ENCODE assay signal across 29 cellular contexts in genomic region chr11:88482871-88483301, GRCh38.
A peak's percentile ranks its signal among the peaks of the same experiment; 100 is the strongest.
DNase-seq lines count a peak whose midpoint lies in the region; ATAC-seq and TF ChIP-seq lines count a peak whose summit lies in the region.
"Had no signal": no experiment of that assay in that cellular context is flagged by ENCODE, and none has a peak within 500 bp of the region (broad histone marks: within the 10 kb centered on the region; RNA-seq: fewer than 3 reads in every experiment).

No MANE protein-coding gene starts in this region.

- H2AK9ac ChIP-seq in IMR-90 (replicated peaks; ENCODE audit: low read depth, low read length, poor library complexity): no peak overlapping the region

- H2BK20ac ChIP-seq in IMR-90 (ENCODE audit: low read depth, low read length): peak overlapping the region; percentile 97; the same call in 1 of the 2 replicates

- H3K18ac ChIP-seq in IMR-90 (ENCODE audit: low read depth, low read length): peak overlapping the region; percentile 95; the same call in 1 of the 2 replicates

- peak overlapping the region; percentile 94 for H2BK120ac ChIP-seq in IMR-90 (ENCODE audit: low read depth, low read length)

- POLR2A ChIA-PET in IMR-90 (lab: Charles Lee; ENCODE audit: unreplicated experiment): no interaction called here

- WGBS in IMR-90 (ENCODE audit: extremely low coverage in 2 of 2, insufficient read length in 1 of 2), 2 experiments: no CpG with 5 or more reads among the region's 2 CpGs

- intact Hi-C loops in IMR-90 (cut with micrococcal nuclease): loop anchor here (2.0 to 5.0 kb wide), 2 partner anchors 144 to 161 kb away; no protein-coding TSS in a partner anchor

- peak overlapping the region; percentile 29; the same call in 1 of the 2 replicates for H3K56ac ChIP-seq in IMR-90 (ENCODE audit: extremely low read depth, insufficient read depth, low read length)

- peak overlapping the region; percentile 60; the same call in 1 of the 2 replicates for H3K4ac ChIP-seq in IMR-90 (ENCODE audit: low read depth, low read length)

- CTCF ChIA-PET in IMR-90 (lab: Yijun Ruan, JAX): interaction anchor here (0.6 to 1.0 kb wide), 2 partner anchors 35 to 1056 kb away, joined by 3 read pairs; no protein-coding TSS in a partner anchor

- no peak overlapping the region; the same call in 1 of the 2 replicates for H2AK5ac ChIP-seq in IMR-90 (ENCODE audit: low read depth, low read length)

- peak overlapping the region; percentile 39; the same call in 1 of the 2 replicates for H4K5ac ChIP-seq in IMR-90 (ENCODE audit: low read depth, low read length)

- TF ChIP-seq POLR2A in IMR-90 (IDR thresholded peaks at IDR 0.05; ENCODE audit: low read depth, low read length): no peak

- peak overlapping the region; percentile 77; the same call in 1 of the 2 replicates for H3K4me2 ChIP-seq in IMR-90 (ENCODE audit: low read depth, low read length)

- H4K91ac ChIP-seq in IMR-90 (ENCODE audit: insufficient read depth, low read depth, low read length): no peak overlapping the region

- no peaks in the 10 kb centered on the region for H3K27me3 ChIP-seq in IMR-90 (ENCODE audit: control insufficient read depth, insufficient read depth, low read length)
- H3K27me3 ChIP-seq: vagina had no signal

- H2AFZ ChIP-seq in IMR-90 (replicated peaks; ENCODE audit: low read length, poor library complexity): no peak overlapping the region

- H3K4me1 ChIP-seq in IMR-90 (ENCODE audit: control insufficient read depth, insufficient read depth, low read length): peaks cover 12% of the 10 kb centered on the region; the same call in 1 of the 2 replicates
- H3K4me1 ChIP-seq: left ventricle myocardium inferior, vagina had no signal

- H3K14ac ChIP-seq in IMR-90 (replicated peaks; ENCODE audit: low read depth, low read length): no peak overlapping the region; the same call in 1 of the 2 replicates

- H2BK5ac ChIP-seq in IMR-90 (ENCODE audit: low read depth, low read length, poor library complexity, severe bottlenecking): peak overlapping the region; percentile 96

- H3K9me1 ChIP-seq in IMR-90 (ENCODE audit: insufficient read depth, low read length): peaks cover 9% of the 10 kb centered on the region; the same call in 1 of the 2 replicates

- peaks cover 0 to 5% of the 10 kb centered on the region in 2 experiments; a peak in 1 of 4 replicates for H3K79me1 ChIP-seq in IMR-90 (ENCODE audit: low read depth in 1 of 2, low read length in 2 of 2)

- ATAC-seq in IMR-90 (ENCODE audit: low read depth) (peak; percentile 58), GM21737 (IDR thresholded peaks at IDR 0.05; ENCODE audit: unreplicated experiment) (no peak)
- ATAC-seq: activated T-cell treated with anti-CD3 and anti-CD28 coated beads, Interleukin-2, amount 50 U/mL, for 72 hours; GM12878; naive thymus-derived CD8-positive, alpha-beta T cell; right cardiac atrium had no signal

- H3K9me3 ChIP-seq in IMR-90 (ENCODE audit: control insufficient read depth, insufficient read depth, low read length): no peaks in the 10 kb centered on the region
- H3K9me3 ChIP-seq: left ventricle myocardium inferior, vagina had no signal

- H3K27ac ChIP-seq in IMR-90 (ENCODE audit: insufficient read depth, low read length): no peak overlapping the region
- H3K27ac ChIP-seq: left ventricle myocardium inferior, SK-N-MC, vagina had no signal

- no peaks in the 10 kb centered on the region for H3K36me3 ChIP-seq in IMR-90 (ENCODE audit: control insufficient read depth, insufficient read depth, low read length)
- H3K36me3 ChIP-seq: left ventricle myocardium inferior, vagina had no signal

- peak; percentile 91 for DNase-seq in EH (ENCODE audit: low read depth)
- DNase-seq in IMR-90: peak; percentile 65
- DNase-seq in cardiac fibroblast (ENCODE audit: low read depth in 2 of 2): peak; percentile 29 to 77
- DNase-seq in renal cortical epithelial cell (ENCODE audit: low read depth): peak; percentile 11
- no peak for DNase-seq in midbrain (lab: John Stamatoyannopoulos, UW)
- no peak for DNase-seq in NCI-H1105 (lab: John Stamatoyannopoulos, UW)
- DNase-seq: activated CD4-positive, alpha-beta T cell treated with anti-CD3 and anti-CD28 coated beads for 48 hours; activated naive CD4-positive, alpha-beta T cell treated with anti-CD3 and anti-CD28 coated beads for 36 hours; activated T-cell treated with anti-CD3 and anti-CD28 coated beads, Interleukin-2, amount 50 U/mL, for 72 hours; aorta; cerebellar nuclear complex; DMS53; erythroblast; H9; hypothalamus; Kasumi-1; left ventricle myocardium inferior; naive thymus-derived CD8-positive, alpha-beta T cell; NCI-H187 treated with DMSO at 0.1 percent for 48 hours; NCI-H69; right cardiac atrium; stimulated activated CD4-positive, alpha-beta T cell treated with anti-CD3 and anti-CD28 coated beads, Interleukin-12 subunit alpha, Interleukin-12 subunit beta, amount 100 ng/mL, for 4 hours; stimulated activated CD4-positive, alpha-beta T cell treated with anti-CD3 and anti-CD28 coated beads, Interleukin-4, amount 100 ng/mL, for 4 hours; stimulated activated naive CD4-positive, alpha-beta T cell; T-helper 2 cell had no signal

- no peaks in the 10 kb centered on the region for H4K20me1 ChIP-seq in IMR-90 (ENCODE audit: insufficient read depth, low read length)

- no peak overlapping the region for H3K4me3 ChIP-seq in IMR-90 (ENCODE audit: insufficient read depth, low read depth, low read length)
- no peak overlapping the region for H3K4me3 ChIP-seq in cardiac fibroblast (replicated peaks in 1 of 2; ENCODE audit: low read depth in 2 of 2, low read length in 2 of 2)
- H3K4me3 ChIP-seq: GM12878, left ventricle myocardium inferior, SK-N-MC, vagina had no signal

- no peak overlapping the region for H3K9ac ChIP-seq in IMR-90 (ENCODE audit: low read depth, low read length)

- H2BK15ac ChIP-seq in IMR-90 (ENCODE audit: low read depth, low read length): 0 out of 3 replicates have a peak overlapping the region, but pooled peaks have one; percentile 73

- in situ Hi-C loops in IMR-90 (cut with MboI; ENCODE audit: low sequenced_read_pairs): no loop called here

- H4K8ac ChIP-seq in IMR-90 (ENCODE audit: low read depth in 2 of 2, low read length in 2 of 2): peak overlapping the region; percentile 22 to 76; a peak in 3 of 4 replicates

- H3K23ac ChIP-seq in IMR-90 (ENCODE audit: low read depth, low read length): 0 out of 2 replicates have a peak overlapping the region, but pooled peaks have one; percentile 15

- TF ChIP-seq CTCF in IMR-90 (conservative IDR thresholded peaks at IDR 0.05; ENCODE audit: low read depth, low read length) (no peak), cardiac fibroblast (IDR thresholded peaks at IDR 0.05; ENCODE audit: low read depth, low read length) (no peak)

- TF ChIP-seq RAD21 in IMR-90 (IDR thresholded peaks at IDR 0.05; ENCODE audit: low read length): no peak

- BruUV-seq in IMR-90 (replicated peaks; lab: Mats Ljungman, UMichigan): no TSS peak

- dilution Hi-C loops in IMR-90 (cut with HindIII; ENCODE audit: low sequenced_read_pairs, unreplicated experiment): no loop called here

TF ChIP-seq in IMR-90, 13 proteins besides CTCF, POLR2A, EP300 and RAD21:
- TF ChIP-seq BHLHE40 (IDR thresholded peaks at IDR 0.05; ENCODE audit: low read depth, low read length) (0 out of 2 replicates have a peak, but pooled peaks have one; percentile 20), RCOR1 (IDR thresholded peaks at IDR 0.05; ENCODE audit: insufficient replicate concordance, low read length) (no peak)

Comparison
In these comparisons a context has a peak if more than half of its experiments do, and no peak if none do; other contexts are left out.
1. DNase-seq: peak in EH (single experiment), IMR-90 (single experiment), cardiac fibroblast (2 of 2) and renal cortical epithelial cell (single experiment); none in midbrain (single experiment) and NCI-H1105 (single experiment).